Comparison of ENCODE assay signal across 2 cellular contexts in genomic region chr7:123528265-123528664, GRCh38.
TF ChIP-seq lines count a peak whose summit lies in the region.

No MANE protein-coding gene starts in this region.

TF ChIP-seq in GM23338, 12 proteins besides CTCF, POLR2A, EP300 and RAD21:
- TF ChIP-seq POLR2AphosphoS5 (IDR thresholded peaks at IDR 0.05; ENCODE audit: low read depth) = no peak

TF ChIP-seq in H1, 55 proteins besides CTCF, POLR2A, EP300 and RAD21:
- TF ChIP-seq RBBP5 (IDR thresholded peaks at IDR 0.05; ENCODE audit: borderline replicate concordance, low read depth, low read length) (no peak), BACH1 (IDR thresholded peaks at IDR 0.05; ENCODE audit: low read length) (no peak), POU5F1 (IDR thresholded peaks at IDR 0.05; ENCODE audit: low read depth, low read length) (no peak), KDM5A (IDR thresholded peaks at IDR 0.05; ENCODE audit: low read length) (no peak), MAFK (IDR thresholded peaks at IDR 0.05; ENCODE audit: low read depth, low read length) (no peak), RNF2 (IDR thresholded peaks at IDR 0.05; ENCODE audit: borderline replicate concordance, low read depth, low read length, missing control alignments, poor library complexity, severe bottlenecking) (no peak), JUND (IDR thresholded peaks at IDR 0.05; ENCODE audit: low read length) (no peak), TBP (IDR thresholded peaks at IDR 0.05; ENCODE audit: low read depth, low read length) (no peak), JUN (IDR thresholded peaks at IDR 0.05; ENCODE audit: low read depth, low read length) (no peak), YY1 (IDR thresholded peaks at IDR 0.05; ENCODE audit: low read depth, low read length) (no peak), TEAD4 (IDR thresholded peaks at IDR 0.05; ENCODE audit: low read depth, low read length) (no peak), EZH2 (IDR thresholded peaks at IDR 0.05; ENCODE audit: low read depth, low read length, severe bottlenecking) (no peak), TAF1 (IDR thresholded peaks at IDR 0.05; ENCODE audit: low read depth, low read length) (no peak), CHD2 (IDR thresholded peaks at IDR 0.05; ENCODE audit: low read length) (no peak), USF2 (IDR thresholded peaks at IDR 0.05; ENCODE audit: low read length) (no peak), BCL11A (IDR thresholded peaks at IDR 0.05; ENCODE audit: low read depth in 2 of 2, low read length in 2 of 2) (no peak)
